ENCODE assay signal across 27 cellular contexts in genomic region chr5:155838394-155838793, GRCh38.
"Had no signal": no experiment of that assay in that cellular context is flagged by ENCODE, and none has a peak within 500 bp of the region (broad histone marks: within the 10 kb centered on the region; RNA-seq: fewer than 3 reads in every experiment).

No MANE protein-coding gene starts in this region.

- H3K27me3 Mint-ChIP-seq: dendritic cell treated with granulocyte-macrophage colony-stimulating factor and Interleukin-4, amounts not matched to agents 40 ng/mL and 50 ng/mL, for 4 days; effector memory CD8-positive, alpha-beta T cell; naive B cell had no signal

- H3K9me3 Mint-ChIP-seq: dendritic cell treated with granulocyte-macrophage colony-stimulating factor and Interleukin-4, amounts not matched to agents 40 ng/mL and 50 ng/mL, for 4 days; effector memory CD8-positive, alpha-beta T cell; mesothelial cell of epicardium; naive B cell had no signal

- H3K4me1 Mint-ChIP-seq: endodermal cell, naive B cell had no signal

- H3K9me3 ChIP-seq: esophagus squamous epithelium, gastrocnemius medialis, heart right ventricle, left lung, lower lobe of right lung, mucosa of descending colon had no signal

- H3K4me3 Mint-ChIP-seq: dendritic cell treated with granulocyte-macrophage colony-stimulating factor and Interleukin-4, amounts not matched to agents 40 ng/mL and 50 ng/mL, for 4 days; effector memory CD8-positive, alpha-beta T cell; endodermal cell; mesothelial cell of epicardium; naive B cell had no signal

- FAIRE-seq: endometrium, islet of Langerhans, keratinocyte had no signal

- ATAC-seq: effector memory CD8-positive, alpha-beta T cell; esophagus mucosa; gastrocnemius medialis; heart right ventricle; left cardiac atrium; left lung; left ventricle myocardium superior; lower lobe of right lung; mucosa of descending colon had no signal

- H3K36me3 Mint-ChIP-seq: mesothelial cell of epicardium, naive B cell had no signal

- H3K27ac ChIP-seq: epithelial cell of prostate, esophagus squamous epithelium, gastrocnemius medialis, heart right ventricle, left lung, lower lobe of right lung had no signal

- H3K27me3 ChIP-seq: esophagus squamous epithelium, gastrocnemius medialis, heart right ventricle, left lung had no signal

- H3K36me3 ChIP-seq: esophagus squamous epithelium, gastrocnemius medialis, heart right ventricle, left lung, lower lobe of right lung had no signal

- H3K4me1 ChIP-seq: esophagus squamous epithelium, gastrocnemius medialis, heart right ventricle, left lung, lower lobe of right lung had no signal

- DNase-seq: cortex of kidney; effector CD8-positive, alpha-beta T cell; effector memory CD8-positive, alpha-beta T cell; endodermal cell; erythroblast; esophagus squamous epithelium; foreskin fibroblast; foreskin melanocyte; gastrocnemius medialis; glutamatergic neuron; head of caudate nucleus; heart right ventricle; hippocampal formation; left cardiac atrium; left lung; left ventricle myocardium superior; lower lobe of right lung; mesenchymal stem cell; mucosa of descending colon; naive B cell had no signal

- H3K4me3 ChIP-seq: esophagus squamous epithelium, gastrocnemius medialis, heart right ventricle, left lung, lower lobe of right lung, mucosa of descending colon had no signal

- H3K27ac Mint-ChIP-seq: dendritic cell treated with granulocyte-macrophage colony-stimulating factor and Interleukin-4, amounts not matched to agents 40 ng/mL and 50 ng/mL, for 4 days; endodermal cell; mesothelial cell of epicardium; naive B cell had no signal
